18 cellular contexts compared by ENCODE assay signal in genomic region chr20:35607003-35607735, GRCh38. TPM values are rescaled to one million over a fixed set of nuclear protein-coding genes. Genes with fewer than 3 reads are reported as not detected.
DNase-seq lines count a peak whose midpoint lies in the region; ATAC-seq, FAIRE-seq and TF ChIP-seq lines count a peak whose summit lies in the region.
"Had no signal": no experiment of that assay in that cellular context is flagged by ENCODE, and none has a peak within 500 bp of the region (broad histone marks: within the 10 kb centered on the region; RNA-seq: fewer than 3 reads in every experiment).

No MANE protein-coding gene starts in this region.

- TF ChIP-seq POLR2A in K562 (conservative IDR thresholded peaks at IDR 0.05): no peak

- H3K9me1 ChIP-seq in K562 (ENCODE audit: control insufficient read depth, insufficient read depth, low read length): no peaks in the 10 kb centered on the region

- no peaks in the 10 kb centered on the region for H4K20me1 ChIP-seq in KMS-11 (ENCODE audit: insufficient read depth)
- H4K20me1 ChIP-seq in K562 (replicated peaks; ENCODE audit: control insufficient read depth, insufficient read depth, low read length): no peaks in the 10 kb centered on the region

- CTCF ChIA-PET in K562 (lab: Yijun Ruan, JAX; ENCODE audit: low intra/inter-chr PET ratio): no interaction called here

- H2AFZ ChIP-seq in KMS-11 (ENCODE audit: low read depth): peak overlapping the region; percentile 39; the same call in 1 of the 2 replicates
- H2AFZ ChIP-seq in K562 (ENCODE audit: low read depth, low read length): peak overlapping the region; percentile 63; the same call in 1 of the 2 replicates

- TF ChIP-seq CTCF in KMS-11 (conservative IDR thresholded peaks at IDR 0.05; ENCODE audit: low read depth, low read length): no peak
- no peak for TF ChIP-seq CTCF in K562 (IDR thresholded peaks at IDR 0.05 in 2 of 3, conservative IDR thresholded peaks at IDR 0.05 in 1 of 3; ENCODE audit: insufficient read depth in 2 of 3, low read depth in 1 of 3, low read length in 3 of 3)

- H3K27me3 ChIP-seq in KMS-11 (ENCODE audit: insufficient read depth, low read depth) (no peaks in the 10 kb centered on the region), K562 (ENCODE audit: control insufficient read depth in 2 of 2, insufficient read depth in 2 of 2, low read length in 2 of 2) (no peaks in the 10 kb centered on the region)
- H3K27me3 ChIP-seq: gastrocnemius medialis had no signal

- H3K36me3 ChIP-seq in KMS-11 (ENCODE audit: insufficient read depth) (no peaks in the 10 kb centered on the region), K562 (ENCODE audit: control insufficient read depth, insufficient read depth, low read length) (no peaks in the 10 kb centered on the region)
- H3K36me3 ChIP-seq: gastrocnemius medialis had no signal

- H3K79me2 ChIP-seq in KMS-11 (ENCODE audit: insufficient read depth, low read depth) (no peaks in the 10 kb centered on the region), K562 (ENCODE audit: control insufficient read depth, insufficient read depth, low read length) (no peaks in the 10 kb centered on the region)

- H3K4me2 ChIP-seq in KMS-11: peak overlapping the region; percentile 96
- H3K4me2 ChIP-seq in K562 (ENCODE audit: insufficient read depth, low read length): no peak overlapping the region

- 56% methylated on average over 13 of the region's 14 CpGs for WGBS in K562 (ENCODE audit: insufficient coverage, low coverage, missing lambda C conversion rate)

- FAIRE-seq in K562 (lab: Jason Lieb, UNC): no peak
- FAIRE-seq: D721Med had no signal

- H3K9me3 ChIP-seq in K562 (replicated peaks; ENCODE audit: control insufficient read depth, insufficient read depth, low read depth, low read length): no peaks in the 10 kb centered on the region
- H3K9me3 ChIP-seq: gastrocnemius medialis had no signal

- intact Hi-C loops in K562 (cut with micrococcal nuclease): no loop called here

- H3K4me3 ChIP-seq in KMS-11 (IDR thresholded peaks at IDR 0.05; ENCODE audit: insufficient read depth, low read depth, low read length) (no peak overlapping the region), K562 (no peak overlapping the region)
- H3K4me3 ChIP-seq: gastrocnemius medialis had no signal

- POLR2A ChIA-PET in K562 (lab: Yijun Ruan, JAX): interaction anchor here (0.7 to 1.0 kb wide), 2 partner anchors 8 to 10 kb away, joined by 3 read pairs; partner anchors contain the start of gene SPAG4

- peak; percentile 28 for DNase-seq in ELR (ENCODE audit: low read depth)
- DNase-seq in K562 (ENCODE audit: extremely low read depth in 1 of 4, low spot score in 3 of 4): no peak
- DNase-seq in renal cortical epithelial cell (ENCODE audit: low read depth): peak; percentile 58
- DNase-seq in GF-D8 (lab: John Stamatoyannopoulos, UW): no peak
- no peak for DNase-seq in NCI-H146 (lab: John Stamatoyannopoulos, UW)
- DNase-seq in cerebellar nuclear complex (lab: John Stamatoyannopoulos, UW): no peak
- DNase-seq: activated CD4-positive, CD25-positive, alpha-beta regulatory T cell treated with anti-CD3 and anti-CD28 coated beads, Interleukin-2, amount 50 U/mL, for 72 hours; activated CD8-positive, alpha-beta memory T cell treated with anti-CD3 and anti-CD28 coated beads, Interleukin-2, amount 50 U/mL, for 4 hours; activated naive CD4-positive, alpha-beta T cell; cortex of kidney; gastrocnemius medialis; occipital lobe; stimulated activated CD4-positive, alpha-beta T cell treated with anti-CD3 and anti-CD28 coated beads, Interleukin-1b, Interleukin-23, amount 100 ng/mL, for 48 hours had no signal

- ATAC-seq in K562: no peak; the same call in 2 of the 3 replicates
- ATAC-seq: gastrocnemius medialis, left colon, sciatic nerve had no signal

- no peak for TF ChIP-seq RAD21 in K562 (CRISPR knock-in tag; conservative IDR thresholded peaks at IDR 0.05 in 1 of 2, IDR thresholded peaks at IDR 0.05 in 1 of 2)

- in situ Hi-C loops in K562 (cut with MboI): no loop called here

- no peak for TF ChIP-seq EP300 in K562 (IDR thresholded peaks at IDR 0.05; ENCODE audit: low read length)

- H3K4me1 ChIP-seq in KMS-11 (ENCODE audit: low read depth, poor library complexity, severe bottlenecking) (peaks cover 82% of the 10 kb centered on the region), K562 (replicated peaks in 1 of 2; ENCODE audit: control insufficient read depth in 2 of 2, insufficient read depth in 2 of 2, low read length in 2 of 2) (peaks cover 15 to 24% of the 10 kb centered on the region in 2 experiments; a peak in 4 of 5 replicates)
- H3K4me1 ChIP-seq: gastrocnemius medialis had no signal

- BruUV-seq in K562 (replicated peaks; lab: Mats Ljungman, UMichigan): no TSS peak

- H3K9ac ChIP-seq in KMS-11 (peak overlapping the region; percentile 18; the same call in 1 of the 2 replicates), K562 (ENCODE audit: insufficient read depth in 1 of 2, low read depth in 2 of 2, low read length in 2 of 2) (no peak overlapping the region)

- H3K27ac ChIP-seq in KMS-11 (peak overlapping the region; percentile 65), K562 (ENCODE audit: extremely low read depth, low read depth, low read length) (no peak overlapping the region)
- H3K27ac ChIP-seq: epithelial cell of prostate, gastrocnemius medialis had no signal

TF ChIP-seq in K562, 482 proteins besides CTCF, POLR2A, EP300 and RAD21:
- TF ChIP-seq EGR1 (conservative IDR thresholded peaks at IDR 0.05): peak; percentile 30; the same call in 1 of the 2 replicates
- peak; percentile 63 for TF ChIP-seq NFIC (IDR thresholded peaks at IDR 0.05)
- no peak for TF ChIP-seq MTF1 (CRISPR knock-in tag; IDR thresholded peaks at IDR 0.05; ENCODE audit: borderline replicate concordance)

RNA-seq across cellular contexts. Expression of gene SPAG4, which starts 8.5 kb away (rescaled TPM):
- 15.2 and 38.2 TPM in 2 replicates for total RNA-seq in K562 (2011; cell fraction: chromatin; rRNA removed; ENCODE audit: low replicate concordance)
- total RNA-seq in K562 (2011; cell fraction: nucleolus; rRNA removed): 39.1 and 46.2 TPM in 2 replicates
- 21.6 and 29.9 TPM in 2 replicates for total RNA-seq in K562 (2011; cell fraction: nucleoplasm; rRNA removed)
- 5.3 and 6.4 TPM in 2 replicates for total RNA-seq in K562 (2014; rRNA removed)
- 2.0 and 2.8 TPM in 2 replicates for total RNA-seq in K562 (2014; rRNA removed; fragmentation: Illumina TruSeq; extraction: Trizol)
- total RNA-seq in K562 (2015; rRNA removed; fragmentation: Illumina TruSeq; extraction: Trizol): 1.5 and 3.4 TPM in 2 replicates
- 7.2 and 9.6 TPM in 2 replicates for total RNA-seq in K562 (2021)
- 11.4 and 12.2 TPM in 2 replicates for polyA plus RNA-seq in K562 (2011; rRNA removed)
- 16.4 and 27.9 TPM in 2 replicates for polyA plus RNA-seq in K562 (2011; cell fraction: cytosol; rRNA removed)
- polyA plus RNA-seq in K562 (2011; cell fraction: nucleus; rRNA removed): 79.8 and 97.3 TPM in 2 replicates
- polyA plus RNA-seq in K562 (2012): 9.4 and 16.3 TPM in 2 replicates
- 3.0 and 3.6 TPM in 2 replicates for polyA plus RNA-seq in K562 (2014; fragmentation: Illumina TruSeq; extraction: Trizol)
- polyA plus RNA-seq in K562 (2014; fragmentation: Nextera tagmentation; extraction: Ambion mirVana): 1 to 10 TPM; 1.6 to 4.6 TPM
- 6.8 and 8.4 TPM in 2 replicates for polyA plus RNA-seq in K562 (2014; rRNA removed)
- 1.6 and 3.6 TPM in 2 replicates for polyA minus RNA-seq in K562 (2011; rRNA and poly(A)+ RNA removed)
- polyA minus RNA-seq in K562 (2011; cell fraction: cytosol; rRNA and poly(A)+ RNA removed): 4.5 and 7.3 TPM in 2 replicates
- 11.2 and 12.4 TPM in 2 replicates for polyA minus RNA-seq in K562 (2011; cell fraction: nucleus; rRNA and poly(A)+ RNA removed)
- 13.8 and 37.0 TPM in 2 replicates for total RNA-seq in renal cortical epithelial cell

RNA-seq across cellular contexts. Expression of gene CPNE1, which starts 57.5 kb away (rescaled TPM):
- total RNA-seq in K562 (2011; cell fraction: chromatin; rRNA removed; ENCODE audit: low replicate concordance): 182 and 323 TPM in 2 replicates
- 205 and 207 TPM in 2 replicates for total RNA-seq in K562 (2011; cell fraction: nucleolus; rRNA removed)
- total RNA-seq in K562 (2011; cell fraction: nucleoplasm; rRNA removed): 200 and 207 TPM in 2 replicates
- total RNA-seq in K562 (2014; rRNA removed) (54.4 and 83.8 TPM in 2 replicates), K562 (2014; rRNA removed; fragmentation: Illumina TruSeq; extraction: Trizol) (39.7 and 42.2 TPM in 2 replicates), K562 (2015; rRNA removed; fragmentation: Illumina TruSeq; extraction: Trizol) (41.9 and 42.1 TPM in 2 replicates), K562 (2021) (102 and 105 TPM in 2 replicates), renal cortical epithelial cell (73.1 and 119 TPM in 2 replicates)
- polyA plus RNA-seq in K562 (2011; rRNA removed) (72.9 and 80.0 TPM in 2 replicates), K562 (2014; fragmentation: Illumina TruSeq; extraction: Trizol) (68.6 and 69.8 TPM in 2 replicates), K562 (2014; fragmentation: Nextera tagmentation; extraction: Ambion mirVana) (10 to 100 TPM; 45.5 to 56.0 TPM), K562 (2014; rRNA removed) (56.0 and 65.2 TPM in 2 replicates)
- polyA plus RNA-seq in K562 (2011; cell fraction: cytosol; rRNA removed): 124 and 164 TPM in 2 replicates
- polyA plus RNA-seq in K562 (2011; cell fraction: nucleus; rRNA removed): 322 and 336 TPM in 2 replicates
- polyA plus RNA-seq in K562 (2012): 98.9 and 128 TPM in 2 replicates
- 46.6 and 66.8 TPM in 2 replicates for polyA minus RNA-seq in K562 (2011; rRNA and poly(A)+ RNA removed)
- 46.7 and 82.3 TPM in 2 replicates for polyA minus RNA-seq in K562 (2011; cell fraction: cytosol; rRNA and poly(A)+ RNA removed)
- polyA minus RNA-seq in K562 (2011; cell fraction: nucleus; rRNA and poly(A)+ RNA removed): 66.4 and 92.3 TPM in 2 replicates

RNA-seq across cellular contexts. Expression of gene RBM12, which starts 57.5 kb away (rescaled TPM):
- 81.9 and 147 TPM in 2 replicates for total RNA-seq in K562 (2011; cell fraction: chromatin; rRNA removed; ENCODE audit: low replicate concordance)
- 22.5 and 28.8 TPM in 2 replicates for total RNA-seq in K562 (2011; cell fraction: nucleolus; rRNA removed)
- total RNA-seq in K562 (2011; cell fraction: nucleoplasm; rRNA removed): 55.1 and 69.2 TPM in 2 replicates
- 33.9 and 40.8 TPM in 2 replicates for total RNA-seq in K562 (2014; rRNA removed)
- total RNA-seq in K562 (2014; rRNA removed; fragmentation: Illumina TruSeq; extraction: Trizol): 73.3 and 78.7 TPM in 2 replicates
- total RNA-seq in K562 (2015; rRNA removed; fragmentation: Illumina TruSeq; extraction: Trizol): 76.5 and 76.8 TPM in 2 replicates
- 120 TPM in 2 replicates for total RNA-seq in K562 (2021)
- polyA plus RNA-seq in K562 (2011; rRNA removed): 123 and 144 TPM in 2 replicates
- polyA plus RNA-seq in K562 (2011; cell fraction: cytosol; rRNA removed): 165 and 176 TPM in 2 replicates
- 127 and 133 TPM in 2 replicates for polyA plus RNA-seq in K562 (2011; cell fraction: nucleus; rRNA removed)
- 53.2 and 59.8 TPM in 2 replicates for polyA plus RNA-seq in K562 (2012)
- polyA plus RNA-seq in K562 (2014; fragmentation: Illumina TruSeq; extraction: Trizol): 133 and 162 TPM in 2 replicates
- 1 to 10 TPM; 5.0 to 10.0 TPM for polyA plus RNA-seq in K562 (2014; fragmentation: Nextera tagmentation; extraction: Ambion mirVana)
- 49.1 and 57.9 TPM in 2 replicates for polyA plus RNA-seq in K562 (2014; rRNA removed)
- polyA minus RNA-seq in K562 (2011; rRNA and poly(A)+ RNA removed): 309 and 312 TPM in 2 replicates
- polyA minus RNA-seq in K562 (2011; cell fraction: cytosol; rRNA and poly(A)+ RNA removed): 61.7 and 71.5 TPM in 2 replicates
- polyA minus RNA-seq in K562 (2011; cell fraction: nucleus; rRNA and poly(A)+ RNA removed): 23.6 and 40.4 TPM in 2 replicates
- total RNA-seq in renal cortical epithelial cell: 55.6 and 59.0 TPM in 2 replicates

Comparison
In these comparisons a context has a peak if more than half of its experiments do, and no peak if none do; other contexts are left out.
1. DNase-seq: peak in ELR (single experiment) and renal cortical epithelial cell (single experiment); none in K562 (0 of 4), GF-D8 (single experiment), NCI-H146 (single experiment) and cerebellar nuclear complex (0 of 2).